Comparison of ENCODE assay signal across 19 cellular contexts in the genomic region with DNA sequence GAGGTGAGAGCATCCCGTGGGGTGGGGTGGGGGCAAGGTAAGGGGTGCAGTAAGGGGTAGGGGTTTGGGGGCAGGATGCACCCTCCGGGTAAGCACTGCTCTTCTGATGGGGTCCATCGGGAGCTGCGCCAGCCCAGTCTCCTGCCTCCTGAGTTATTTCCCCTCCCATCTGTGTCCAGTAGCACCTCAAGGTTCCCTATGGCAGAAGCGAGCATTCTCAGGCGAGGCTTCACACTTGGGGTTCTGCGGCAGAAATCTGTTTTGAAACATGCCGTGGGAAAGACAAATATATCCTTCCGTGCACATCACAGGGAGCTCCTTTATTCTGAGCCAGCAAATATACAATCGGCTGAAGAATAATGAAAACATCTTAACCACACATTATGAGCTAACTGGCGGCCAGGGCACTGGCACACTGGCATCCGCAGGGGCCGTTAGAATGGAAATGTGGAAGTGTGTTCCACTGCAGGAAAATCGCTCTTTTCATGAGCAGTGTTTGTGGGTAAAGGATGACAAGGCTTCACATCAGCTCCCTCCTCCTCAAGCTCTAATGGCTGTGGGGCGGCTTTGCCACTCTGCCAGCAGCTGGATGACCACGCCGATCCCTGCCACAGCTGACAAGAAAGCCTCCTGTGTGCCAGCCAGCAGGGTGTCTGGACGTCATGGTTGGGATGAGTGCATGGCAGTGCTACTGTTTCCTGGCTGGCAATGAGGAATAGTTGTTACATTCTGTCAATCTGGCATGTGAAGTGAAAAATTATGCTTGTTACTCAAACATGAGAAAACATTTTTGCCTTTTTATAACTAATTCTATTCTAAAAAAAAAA. TPM values are rescaled to one million over a fixed set of nuclear protein-coding genes. Genes with fewer than 3 reads are reported as not detected.
DNase-seq lines count a peak whose midpoint lies in the region; ATAC-seq, FAIRE-seq and TF ChIP-seq lines count a peak whose summit lies in the region.
"Had no signal": no experiment of that assay in that cellular context is flagged by ENCODE, and none has a peak within 500 bp of the region (broad histone marks: within the 10 kb centered on the region; RNA-seq: fewer than 3 reads in every experiment).

No MANE protein-coding gene starts in this region.

- H2AFZ ChIP-seq in PC-9, result no peak overlapping the region

- H3K9me3 ChIP-seq in kidney (ENCODE audit: control insufficient read depth in 1 of 2, low read length in 2 of 2) (no peaks in the 10 kb centered on the region), PC-9 (ENCODE audit: insufficient read depth, low read depth) (no peaks in the 10 kb centered on the region)
- H3K9me3 ChIP-seq: Caco-2 had no signal

- POLR2A ChIA-PET in PC-9 (lab: Charles Lee; ENCODE audit: unreplicated experiment), result interaction anchor here (0.7 kb wide), 1 partner anchor 13 kb away, joined by 3 read pairs; no protein-coding TSS in a partner anchor

- H3K9ac ChIP-seq in kidney (ENCODE audit: low read length in 2 of 2), result no peak overlapping the region
- H3K9ac ChIP-seq: KMS-11 had no signal

- H3K79me2 ChIP-seq in PC-9 (ENCODE audit: low read depth), result no peaks in the 10 kb centered on the region

- DNase-seq in left ventricle myocardium superior (peak; percentile 37), left cardiac atrium (no peak), kidney (peak; percentile 18), posterior vena cava (ENCODE audit: low spot score) (peak; percentile 35), brain microvascular endothelial cell (no peak), PC-9 (no peak), cerebellar cortex (ENCODE audit: low spot score) (no peak)
- DNase-seq in effector CD4-positive, alpha-beta T cell, result no peak
- DNase-seq: Caco-2, DMS53, H9, NCI-H1105 treated with DMSO at 0.1 percent for 48 hours, NCI-H187 treated with DMSO at 0.1 percent for 48 hours, NCI-H2171, NCI-H446 treated with DMSO at 0.1 percent for 48 hours, NCI-H774 had no signal

- H3F3A ChIP-seq in PC-9 (ENCODE audit: insufficient read depth, low read depth), result no peaks in the 10 kb centered on the region

- no peak overlapping the region for H3K4me3 ChIP-seq in kidney (ENCODE audit: low read length in 2 of 2)
- H3K4me3 ChIP-seq in brain microvascular endothelial cell (ENCODE audit: low read depth, low read length), result no peak overlapping the region
- H3K4me3 ChIP-seq in PC-9, result no peak overlapping the region

- CTCF ChIA-PET in PC-9 (lab: Charles Lee), result no interaction called here

- H3K4me2 ChIP-seq in PC-9, result no peak overlapping the region
- H3K4me2 ChIP-seq: KMS-11 had no signal

- H3K27me3 ChIP-seq in brain microvascular endothelial cell (replicated peaks) (no peaks in the 10 kb centered on the region), PC-9 (ENCODE audit: insufficient read depth, low read depth) (no peaks in the 10 kb centered on the region)

- no peak for TF ChIP-seq CTCF in kidney (IDR thresholded peaks at IDR 0.05; ENCODE audit: borderline replicate concordance, extremely low read depth, insufficient read depth)
- TF ChIP-seq CTCF in brain microvascular endothelial cell (IDR thresholded peaks at IDR 0.05; ENCODE audit: low read depth, low read length, missing control alignments), result no peak
- TF ChIP-seq CTCF in PC-9 (conservative IDR thresholded peaks at IDR 0.05), result no peak

- H3K27ac ChIP-seq in kidney (ENCODE audit: low read depth in 2 of 2, low read length in 2 of 2), result no peak overlapping the region
- no peak overlapping the region for H3K27ac ChIP-seq in brain microvascular endothelial cell
- no peak overlapping the region for H3K27ac ChIP-seq in PC-9
- H3K27ac ChIP-seq: KMS-11 had no signal

- H3K36me3 ChIP-seq in kidney (ENCODE audit: control insufficient read depth in 1 of 2, insufficient read depth in 2 of 2, low read length in 2 of 2) (peaks cover 9 to 25% of the 10 kb centered on the region in 2 donors), brain microvascular endothelial cell (replicated peaks) (peaks cover 23% of the 10 kb centered on the region), PC-9 (ENCODE audit: low read depth) (peaks cover 10% of the 10 kb centered on the region; the same call in 1 of the 2 replicates)

- FAIRE-seq in kidney (lab: Jason Lieb, UNC), result no peak
- FAIRE-seq: A204.1 had no signal

- no peaks in the 10 kb centered on the region for H3K4me1 ChIP-seq in kidney (ENCODE audit: control insufficient read depth in 1 of 2, insufficient read depth in 1 of 2, low read depth in 1 of 2, low read length in 2 of 2)
- H3K4me1 ChIP-seq in PC-9 (replicated peaks; ENCODE audit: insufficient read depth), result no peaks in the 10 kb centered on the region
- H3K4me1 ChIP-seq: Caco-2 had no signal

- H4K20me1 ChIP-seq in PC-9 (ENCODE audit: insufficient read depth), result no peaks in the 10 kb centered on the region

- in situ Hi-C loops in brain microvascular endothelial cell (cut with HindIII; ENCODE audit: low pct_ligation_motif_present, low sequenced_read_pairs), result no loop called here

- no peaks in the 10 kb centered on the region for H3K9me2 ChIP-seq in PC-9 (ENCODE audit: insufficient read depth)

- no TSS peak for BruUV-seq in PC-9 (replicated peaks; lab: Mats Ljungman, UMichigan)

- ATAC-seq in left ventricle myocardium superior, result peak; percentile 65
- no peak for ATAC-seq in left cardiac atrium

- intact Hi-C loops in left ventricle myocardium superior (cut with micrococcal nuclease) (no loop called here), left cardiac atrium (cut with DNase I) (no loop called here), kidney (cut with DNase I) (no loop called here), posterior vena cava (cut with DNase I) (loop anchor here in 1 of 2 donors (5.0 kb wide), 2 partner anchors 1093 to 1703 kb away; no protein-coding TSS in a partner anchor), PC-9 (cut with micrococcal nuclease; ENCODE audit: unreplicated experiment) (no loop called here)

RNA-seq across cellular contexts. Expression of gene MTHFSD, which starts 20.0 kb away (rescaled TPM):
- total RNA-seq in left ventricle myocardium superior (12.6 TPM), left cardiac atrium (10 to 100 TPM; 10.3 to 12.4 TPM), kidney (26.2 TPM), posterior vena cava (10 to 100 TPM; 11.8 to 14.1 TPM), PC-9 (2021) (23.4 and 25.7 TPM in 2 replicates)
- polyA plus RNA-seq in kidney (ENCODE audit: insufficient read depth, low read depth, low replicate concordance), result 11.3 TPM

RNA-seq across cellular contexts. Expression of gene FOXF1, which starts 24.7 kb away (rescaled TPM):
- 0.25 TPM for total RNA-seq in left ventricle myocardium superior
- total RNA-seq in left cardiac atrium, result under 1 TPM; 0.24 to 0.41 TPM
- total RNA-seq in kidney, result 0.57 TPM
- polyA plus RNA-seq in kidney (ENCODE audit: insufficient read depth, low read depth, low replicate concordance), result 0.67 TPM
- 1 to 10 TPM; 2.5 to 4.3 TPM for total RNA-seq in posterior vena cava
- total RNA-seq in PC-9 (2021), result not detected in 2 replicates
- total RNA-seq: H9, MCF 10A had no signal

RNA-seq across cellular contexts. Expression of gene FOXC2, which starts 31.6 kb away (rescaled TPM):
- total RNA-seq in left ventricle myocardium superior (1.9 TPM), left cardiac atrium (1 to 10 TPM; 1.9 to 5.3 TPM), kidney (6.3 TPM), posterior vena cava (10 to 100 TPM; 11.9 to 12.2 TPM), PC-9 (2021) (not detected in 2 replicates)
- polyA plus RNA-seq in kidney (ENCODE audit: insufficient read depth, low read depth, low replicate concordance), result 3.8 TPM
- total RNA-seq: Caco-2, H9 had no signal

RNA-seq across cellular contexts. Expression of gene FOXL1, which starts 43.4 kb away (rescaled TPM):
- total RNA-seq in left ventricle myocardium superior (0.32 TPM), left cardiac atrium (1 to 10 TPM in 1 of 2 donors, under 1 TPM in 1; 0.80 to 1.4 TPM), kidney (2.0 TPM), posterior vena cava (1 to 10 TPM; 7.5 to 8.9 TPM), PC-9 (2021) (not detected in 2 replicates)
- polyA plus RNA-seq in kidney (ENCODE audit: insufficient read depth, low read depth, low replicate concordance), result 0.52 TPM

Comparison
In these comparisons a context has a peak if more than half of its experiments do, and no peak if none do; other contexts are left out.
1. DNase-seq: peak in left ventricle myocardium superior (single experiment), kidney (single experiment) and posterior vena cava (single experiment); none in left cardiac atrium (single experiment), effector CD4-positive, alpha-beta T cell (single experiment), brain microvascular endothelial cell (single experiment), PC-9 (0 of 2) and cerebellar cortex (single experiment).